10 cellular contexts compared by ENCODE assay signal in the genomic region with DNA sequence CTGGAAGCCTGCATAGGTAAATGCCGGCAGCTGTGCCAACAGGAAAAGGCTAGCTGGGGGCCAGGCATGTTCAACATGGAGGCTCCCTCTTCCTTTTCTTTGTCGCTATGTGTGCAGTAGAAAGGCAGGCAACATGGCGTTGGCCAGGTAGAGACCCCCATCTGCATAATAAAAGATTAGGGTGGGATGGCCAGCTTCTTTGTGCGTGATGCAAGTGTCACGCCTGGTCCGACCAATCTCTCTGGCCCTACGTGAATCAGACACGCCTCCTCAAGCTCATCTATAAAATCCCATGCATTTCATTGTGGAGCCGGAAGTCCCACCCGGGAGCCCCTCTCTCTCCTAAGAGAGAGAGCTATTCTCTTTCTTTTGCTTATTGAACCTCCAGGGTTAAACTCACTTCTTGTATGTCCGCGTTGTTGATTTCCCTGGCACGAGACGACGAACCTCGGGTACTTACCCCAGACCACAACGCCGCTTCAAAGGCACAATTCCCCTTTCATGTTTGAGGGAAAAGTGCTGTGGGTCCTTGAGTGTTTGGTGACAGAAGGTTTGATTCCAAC. TPM values are rescaled to one million over a fixed set of nuclear protein-coding genes. Genes with fewer than 3 reads are reported as not detected.
DNase-seq lines count a peak whose midpoint lies in the region; ATAC-seq and TF ChIP-seq lines count a peak whose summit lies in the region.
"Had no signal": no experiment of that assay in that cellular context is flagged by ENCODE, and none has a peak within 500 bp of the region (broad histone marks: within the 10 kb centered on the region; RNA-seq: fewer than 3 reads in every experiment).

No MANE protein-coding gene starts in this region.

- H3K79me2 ChIP-seq in hepatocyte, result no peaks in the 10 kb centered on the region

- no peak overlapping the region for H3K27ac Mint-ChIP-seq in activated naive CD4-positive, alpha-beta T cell treated with anti-CD3 and anti-CD28 coated beads, Interleukin-2, amount 10 ng/mL, durations not matched to agents 7 days and 5 days

- ATAC-seq in SK-N-SH treated with all-trans-retinoic acid at 6 μM for 48 hours, result peak; percentile 89
- ATAC-seq in upper lobe of left lung (ENCODE audit: low FRiP score in 2 of 2), result peak; percentile 30 to 42
- no peak for ATAC-seq in HG03378 (IDR thresholded peaks at IDR 0.05; ENCODE audit: unreplicated experiment)
- no peak for ATAC-seq in HG03520 (IDR thresholded peaks at IDR 0.05; ENCODE audit: unreplicated experiment)
- no peak for ATAC-seq in HG03095 (IDR thresholded peaks at IDR 0.05; ENCODE audit: unreplicated experiment)

- peaks cover 14% of the 10 kb centered on the region for H3K4me1 Mint-ChIP-seq in activated naive CD4-positive, alpha-beta T cell treated with anti-CD3 and anti-CD28 coated beads, Interleukin-2, amount 10 ng/mL, durations not matched to agents 7 days and 5 days

- H3K9me3 ChIP-seq in hepatocyte (ENCODE audit: low read depth), result no peaks in the 10 kb centered on the region
- H3K9me3 ChIP-seq in upper lobe of left lung, result no peaks in the 10 kb centered on the region

- H3K27me3 ChIP-seq in hepatocyte (no peaks in the 10 kb centered on the region), upper lobe of left lung (no peaks in the 10 kb centered on the region)

- CTCF ChIA-PET in activated naive CD4-positive, alpha-beta T cell treated with anti-CD3 and anti-CD28 coated beads, Interleukin-2, amount 10 ng/mL, durations not matched to agents 7 days and 5 days (lab: Charles Lee), result interaction anchor here (1.3 kb wide), 1 partner anchor 9 kb away, joined by 5 read pairs; no protein-coding TSS in a partner anchor

- H3K9me2 ChIP-seq in hepatocyte (replicated peaks; ENCODE audit: insufficient read depth), result no peaks in the 10 kb centered on the region

- H3K27me3 Mint-ChIP-seq in activated naive CD4-positive, alpha-beta T cell treated with anti-CD3 and anti-CD28 coated beads, Interleukin-2, amount 10 ng/mL, durations not matched to agents 7 days and 5 days, result peaks cover 5% of the 10 kb centered on the region

- TF ChIP-seq POLR2A in upper lobe of left lung (IDR thresholded peaks at IDR 0.05), result peak in 2 of 4 donors; percentile 17 to 27

- H3K4me3 Mint-ChIP-seq in activated naive CD4-positive, alpha-beta T cell treated with anti-CD3 and anti-CD28 coated beads, Interleukin-2, amount 10 ng/mL, durations not matched to agents 7 days and 5 days, result no peak overlapping the region

- no peaks in the 10 kb centered on the region for H4K20me1 ChIP-seq in hepatocyte (ENCODE audit: insufficient read depth, poor library complexity, severe bottlenecking)

- H3K36me3 ChIP-seq in hepatocyte (replicated peaks; ENCODE audit: insufficient read depth, low read depth) (no peaks in the 10 kb centered on the region), upper lobe of left lung (peaks cover 0 to 15% (median 0%) of the 10 kb centered on the region in 4 donors)

- WGBS in hepatocyte (ENCODE audit: low lambda C conversion rate, missing lambda C conversion rate), result 60% methylated on average over 18 of the region's 18 CpGs
- WGBS in upper lobe of left lung, 2 donors, result 50 to 55% methylated on average over 18 of the region's 18 CpGs

- H3K36me3 Mint-ChIP-seq in activated naive CD4-positive, alpha-beta T cell treated with anti-CD3 and anti-CD28 coated beads, Interleukin-2, amount 10 ng/mL, durations not matched to agents 7 days and 5 days, result no peaks in the 10 kb centered on the region

- H2AFZ ChIP-seq in hepatocyte, result peak overlapping the region; percentile 1

- no peaks in the 10 kb centered on the region for H3K9me3 Mint-ChIP-seq in activated naive CD4-positive, alpha-beta T cell treated with anti-CD3 and anti-CD28 coated beads, Interleukin-2, amount 10 ng/mL, durations not matched to agents 7 days and 5 days

- H3K4me3 ChIP-seq in hepatocyte (peak overlapping the region; percentile 18), upper lobe of left lung (peak overlapping the region in 3 of 4 donors; percentile 28 to 39 (median 33))

- H3K27ac ChIP-seq in hepatocyte, result peak overlapping the region; percentile 85
- H3K27ac ChIP-seq in upper lobe of left lung, result peak overlapping the region; percentile 56 to 69 (median 64)
- H3K27ac ChIP-seq: C4-2B had no signal

- TF ChIP-seq EP300 in upper lobe of left lung (IDR thresholded peaks at IDR 0.05), result no peak

- DNase-seq in activated naive CD4-positive, alpha-beta T cell treated with anti-CD3 and anti-CD28 coated beads, Interleukin-2, amount 10 ng/mL, durations not matched to agents 7 days and 5 days, result peak; percentile 47
- DNase-seq in activated naive CD4-positive, alpha-beta T cell (lab: John Stamatoyannopoulos, UW), result no peak
- peak; percentile 48 for DNase-seq in hepatocyte (ENCODE audit: low spot score)
- peak in 1 of 2 donors; percentile 51 for DNase-seq in upper lobe of left lung

- H3K4me1 ChIP-seq in hepatocyte (ENCODE audit: insufficient read depth) (peaks cover 3% of the 10 kb centered on the region), upper lobe of left lung (peaks cover 0 to 12% (median 7%) of the 10 kb centered on the region in 4 donors)

- H3K4me2 ChIP-seq in hepatocyte, result peak overlapping the region; percentile 69

- TF ChIP-seq CTCF in hepatocyte (IDR thresholded peaks at IDR 0.05; ENCODE audit: poor library complexity), result no peak
- no peak for TF ChIP-seq CTCF in upper lobe of left lung (IDR thresholded peaks at IDR 0.05)

TF ChIP-seq in SK-N-SH treated with all-trans-retinoic acid at 6 μM for 48 hours, 23 proteins besides CTCF, POLR2A, EP300 and RAD21:
- TF ChIP-seq BACH2 (CRISPR knock-in tag; IDR thresholded peaks at IDR 0.05; ENCODE audit: borderline replicate concordance) (no peak), ZFP30 (CRISPR knock-in tag; IDR thresholded peaks at IDR 0.05) (no peak), TCF4 (CRISPR knock-in tag; IDR thresholded peaks at IDR 0.05; ENCODE audit: borderline replicate concordance) (no peak), SNAI2 (CRISPR knock-in tag; IDR thresholded peaks at IDR 0.05) (no peak)

RNA-seq across cellular contexts. Expression of gene C5orf47, which starts 25.0 kb away (rescaled TPM):
- total RNA-seq in hepatocyte (0.07 TPM in 1 of 2 replicates, not detected in the other), upper lobe of left lung (not detected)
- polyA plus RNA-seq in hepatocyte, result 0.28 TPM in 1 of 2 replicates, not detected in the other
- total RNA-seq: pulmonary artery endothelial cell had no signal

Comparison
In these comparisons a context has a peak if more than half of its experiments do, and no peak if none do; other contexts are left out.
1. DNase-seq: peak in activated naive CD4-positive, alpha-beta T cell treated with anti-CD3 and anti-CD28 coated beads, Interleukin-2, amount 10 ng/mL, durations not matched to agents 7 days and 5 days (single experiment) and hepatocyte (single experiment); none in activated naive CD4-positive, alpha-beta T cell (0 of 4).
2. ATAC-seq: peak in SK-N-SH treated with all-trans-retinoic acid at 6 μM for 48 hours (single experiment) and upper lobe of left lung (2 of 2); none in HG03378 (single experiment), HG03520 (single experiment) and HG03095 (single experiment).